ENCODE assay signal across 31 cellular contexts in the genomic region with DNA sequence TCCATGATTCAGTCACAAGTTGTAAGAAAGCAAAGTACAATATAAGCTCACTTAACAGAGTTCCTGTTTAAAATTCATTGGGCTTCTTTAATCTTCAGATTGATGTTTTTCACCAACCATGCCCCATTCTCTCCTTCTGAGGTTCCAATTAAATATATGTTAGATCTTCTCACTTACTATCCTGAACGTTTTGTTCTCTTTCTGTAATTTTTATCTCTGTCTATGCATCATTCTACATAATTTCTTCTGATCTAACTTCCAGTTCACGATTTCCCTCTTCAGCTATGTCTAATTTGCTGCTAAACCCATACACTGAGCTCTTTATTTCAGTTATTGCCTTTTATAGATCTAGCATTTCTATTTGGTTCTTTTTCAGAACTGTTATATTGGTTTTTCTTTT.
"Had no signal": no experiment of that assay in that cellular context is flagged by ENCODE, and none has a peak within 500 bp of the region (broad histone marks: within the 10 kb centered on the region; RNA-seq: fewer than 3 reads in every experiment).

No MANE protein-coding gene starts in this region.

- H3K27me3 ChIP-seq: left lung, neural progenitor cell, neutrophil, right atrium auricular region, stomach, testis, tibial artery, upper lobe of right lung had no signal

- H3K9me3 ChIP-seq: left lung, lower lobe of right lung, neutrophil, psoas muscle, right atrium auricular region, stomach, testis, upper lobe of right lung had no signal

- H2AFZ ChIP-seq: neural progenitor cell, parathyroid adenoma had no signal

- H3K36me3 ChIP-seq: left lung, lower lobe of right lung had no signal

- H3K27ac ChIP-seq: left lung, lower lobe of right lung, neural progenitor cell, neutrophil, parathyroid adenoma, psoas muscle, right atrium auricular region, skin epidermis, stomach, tibial artery, upper lobe of right lung had no signal

- H3K4me3 ChIP-seq: left lung, lower lobe of right lung, neural progenitor cell, psoas muscle, right atrium auricular region, skin epidermis, stomach, testis, tibial artery, upper lobe of right lung had no signal

- DNase-seq: hypothalamus; immature natural killer cell; kidney; left colon; left lung; lower lobe of right lung; mammary epithelial cell; mesenchymal stem cell; natural killer cell; nephron progenitor cell; occipital lobe; psoas muscle; stimulated activated CD4-positive, alpha-beta T cell treated with anti-CD3 and anti-CD28 coated beads, Interleukin-12 subunit alpha, Interleukin-12 subunit beta, amount 100 ng/mL, for 4 hours; stimulated activated CD4-positive, alpha-beta T cell treated with anti-CD3 and anti-CD28 coated beads, Interleukin-15, amount 100 ng/mL, for 24 hours; stimulated activated CD4-positive, alpha-beta T cell treated with anti-CD3 and anti-CD28 coated beads, Interleukin-2, amount 100 ng/mL, for 24 hours; stimulated activated CD4-positive, alpha-beta T cell treated with anti-CD3 and anti-CD28 coated beads, Interleukin-4, amount 100 ng/mL, for 1 hour; stimulated activated naive B cell treated with anti-CD40 and anti-IgM and Interleukin-4, amounts not matched to agents 10 μg/mL and 1 μg/mL and 100 μg/mL, for 72 hours; stimulated activated naive CD8-positive, alpha-beta T cell treated with anti-CD3 and anti-CD28 coated beads, Interleukin-15, Interleukin-2, amounts not matched to agents 100 U/mL and 50 U/mL, for 24 hours; stomach; testis; tibial artery; trophoblast cell; upper lobe of right lung had no signal

- H3K4me2 ChIP-seq: neural progenitor cell had no signal

- H3K4me1 ChIP-seq: left lung, lower lobe of right lung, neural progenitor cell, parathyroid adenoma, psoas muscle, tibial artery, upper lobe of right lung had no signal

- H3K4me3 Mint-ChIP-seq: immature natural killer cell; natural killer cell; nephron progenitor cell; neural progenitor cell; stimulated activated naive B cell treated with anti-CD40 and anti-IgM and Interleukin-4, amounts not matched to agents 10 μg/mL and 1 μg/mL and 100 μg/mL, for 72 hours had no signal

- FAIRE-seq: islet of Langerhans, kidney, urothelium cell line had no signal

- ATAC-seq: left colon; left lung; lower lobe of right lung; natural killer cell; psoas muscle; sciatic nerve; stimulated activated naive B cell treated with anti-CD40 and anti-IgM and Interleukin-4, amounts not matched to agents 10 μg/mL and 1 μg/mL and 100 μg/mL, for 72 hours; stimulated activated naive CD8-positive, alpha-beta T cell treated with anti-CD3 and anti-CD28 coated beads, Interleukin-15, Interleukin-2, amounts not matched to agents 100 U/mL and 50 U/mL, for 24 hours; upper lobe of right lung had no signal

- H3K9ac ChIP-seq: neural progenitor cell, parathyroid adenoma had no signal

- H3K4me1 Mint-ChIP-seq: immature natural killer cell, nephron progenitor cell had no signal

- H3K27me3 Mint-ChIP-seq: stimulated activated naive B cell treated with anti-CD40 and anti-IgM and Interleukin-4, amounts not matched to agents 10 μg/mL and 1 μg/mL and 100 μg/mL, for 72 hours had no signal

- H3K79me2 ChIP-seq: parathyroid adenoma had no signal

- H3K27ac Mint-ChIP-seq: immature natural killer cell; natural killer cell; nephron progenitor cell; neural progenitor cell; stimulated activated naive B cell treated with anti-CD40 and anti-IgM and Interleukin-4, amounts not matched to agents 10 μg/mL and 1 μg/mL and 100 μg/mL, for 72 hours had no signal
